Comparison of ENCODE assay signal across 15 cellular contexts in genomic region chr4:52100062-52100461, GRCh38. TPM values are rescaled to one million over a fixed set of nuclear protein-coding genes. Genes with fewer than 3 reads are reported as not detected.
A peak's percentile ranks its signal among the peaks of the same experiment; 100 is the strongest.
DNase-seq lines count a peak whose midpoint lies in the region; ATAC-seq and TF ChIP-seq lines count a peak whose summit lies in the region.
"Had no signal": no experiment of that assay in that cellular context is flagged by ENCODE, and none has a peak within 500 bp of the region (broad histone marks: within the 10 kb centered on the region; RNA-seq: fewer than 3 reads in every experiment).

No MANE protein-coding gene starts in this region.

- H3K4me1 Mint-ChIP-seq in osteocyte (ENCODE audit: unreplicated experiment), result no peaks in the 10 kb centered on the region
- H3K4me1 Mint-ChIP-seq: endodermal cell, immature natural killer cell had no signal

- H3K4me2 ChIP-seq in GM23248 (ENCODE audit: unreplicated experiment), result no peak overlapping the region

- no peaks in the 10 kb centered on the region for H4K20me1 ChIP-seq in GM23248 (ENCODE audit: insufficient read depth)

- TF ChIP-seq CTCF in osteocyte (IDR thresholded peaks at IDR 0.05), result no peak

- H3K4me3 Mint-ChIP-seq in osteocyte (ENCODE audit: unreplicated experiment), result no peak overlapping the region
- H3K4me3 Mint-ChIP-seq: endodermal cell, immature natural killer cell had no signal

- no peaks in the 10 kb centered on the region for H3K9me2 ChIP-seq in GM23248 (ENCODE audit: insufficient read depth)

- no peaks in the 10 kb centered on the region for H3K36me3 Mint-ChIP-seq in osteocyte (ENCODE audit: unreplicated experiment)
- H3K36me3 Mint-ChIP-seq: immature natural killer cell had no signal

- 74 to 84% methylated on average over 2 of the region's 2 CpGs for WGBS in GM23248 (ENCODE audit: low coverage in 1 of 2, low lambda C conversion rate in 2 of 2, missing lambda C conversion rate in 2 of 2), 2 experiments

- H3K4me1 ChIP-seq in GM23248 (ENCODE audit: insufficient read depth), result peaks cover 25% of the 10 kb centered on the region
- H3K4me1 ChIP-seq: parathyroid adenoma had no signal

- H3K27me3 Mint-ChIP-seq in osteocyte (ENCODE audit: unreplicated experiment), result peaks cover 2% of the 10 kb centered on the region

- no peak overlapping the region for H3K27ac ChIP-seq in GM23248
- H3K27ac ChIP-seq: parathyroid adenoma, VCaP had no signal

- H3K79me2 ChIP-seq in GM23248 (ENCODE audit: insufficient read depth), result no peaks in the 10 kb centered on the region
- H3K79me2 ChIP-seq: parathyroid adenoma had no signal

- DNase-seq in GM23248 (peak; percentile 22), NCI-H226 (peak; percentile 12), iris pigment epithelial cell (ENCODE audit: low read depth) (peak; percentile 42), inferior parietal cortex (ENCODE audit: extremely low spot score) (no peak), osteocyte (ENCODE audit: extremely low spot score, unreplicated experiment) (no peak), superior temporal gyrus (ENCODE audit: extremely low spot score) (no peak), GDM1 (lab: John Stamatoyannopoulos, UW) (no peak)
- DNase-seq: Calu3, endodermal cell, immature natural killer cell, KG1, NCI-H1436 treated with DMSO at 0.1 percent for 48 hours had no signal

- H3K4me3 ChIP-seq in GM23248, result no peak overlapping the region

- H3K27ac Mint-ChIP-seq in osteocyte (ENCODE audit: unreplicated experiment), result no peak overlapping the region
- H3K27ac Mint-ChIP-seq: endodermal cell, immature natural killer cell had no signal

- in situ Hi-C loops in GM23248 (cut with MboI), result loop anchor here (10.0 to 25.0 kb wide), 3 partner anchors 287 to 895 kb away; no protein-coding TSS in a partner anchor

- H3K9ac ChIP-seq in GM23248, result no peak overlapping the region
- H3K9ac ChIP-seq: parathyroid adenoma had no signal

- no peaks in the 10 kb centered on the region for H3K9me3 ChIP-seq in GM23248 (ENCODE audit: low read depth)

- H3K36me3 ChIP-seq in GM23248 (ENCODE audit: low read depth), result no peaks in the 10 kb centered on the region

- H3F3A ChIP-seq in GM23248 (ENCODE audit: insufficient read depth), result peaks cover 8% of the 10 kb centered on the region; the same call in 1 of the 2 replicates

- no peaks in the 10 kb centered on the region for H3K9me3 Mint-ChIP-seq in osteocyte (ENCODE audit: unreplicated experiment)
- H3K9me3 Mint-ChIP-seq: endodermal cell had no signal

- H3K27me3 ChIP-seq in GM23248 (replicated peaks; ENCODE audit: insufficient read depth), result no peaks in the 10 kb centered on the region

- ATAC-seq in GM18508 (IDR thresholded peaks at IDR 0.05; ENCODE audit: insufficient read depth, unreplicated experiment), result peak; percentile 47

- no peak overlapping the region for H2AFZ ChIP-seq in GM23248
- H2AFZ ChIP-seq: parathyroid adenoma had no signal

RNA-seq across cellular contexts. Expression of gene SPATA18, which starts 49.0 kb away (rescaled TPM):
- total RNA-seq in GM23248 (2014; rRNA removed; shearing (Covaris generic)), result 14.3 and 22.9 TPM in 2 replicates
- polyA plus RNA-seq in GM23248 (2016; fragmentation: Nextera tagmentation; extraction: Ambion mirVana), result 12.5 and 13.7 TPM in 2 replicates
- 11.9 and 13.4 TPM in 2 replicates for total RNA-seq in osteocyte
- total RNA-seq: Calu3 had no signal
- polyA plus RNA-seq: immature natural killer cell had no signal

Comparison
In these comparisons a context has a peak if more than half of its experiments do, and no peak if none do; other contexts are left out.
1. DNase-seq: peak in GM23248 (single experiment), NCI-H226 (single experiment) and iris pigment epithelial cell (single experiment); none in inferior parietal cortex (single experiment), osteocyte (single experiment), superior temporal gyrus (single experiment) and GDM1 (single experiment).